Comparison of ENCODE assay signal across 11 cellular contexts in genomic region chr4:186651624-186652023, GRCh38.
A peak's percentile ranks its signal among the peaks of the same experiment; 100 is the strongest.
DNase-seq lines count a peak whose midpoint lies in the region; ATAC-seq and TF ChIP-seq lines count a peak whose summit lies in the region.
"Had no signal": no experiment of that assay in that cellular context is flagged by ENCODE, and none has a peak within 500 bp of the region (broad histone marks: within the 10 kb centered on the region; RNA-seq: fewer than 3 reads in every experiment).

No MANE protein-coding gene starts in this region.

- in situ Hi-C loops in ACHN (cut with HindIII; ENCODE audit: low pct_ligation_motif_present, low pct_unique_long_range_greater_than_20kb, low sequenced_read_pairs) = no loop called here

- peak; percentile 97 for ATAC-seq in body of pancreas
- ATAC-seq in GM18858 (IDR thresholded peaks at IDR 0.05; ENCODE audit: unreplicated experiment) = no peak

- H3K9me3 ChIP-seq in body of pancreas = no peaks in the 10 kb centered on the region
- no peaks in the 10 kb centered on the region for H3K9me3 ChIP-seq in skeletal muscle satellite cell (replicated peaks; ENCODE audit: low read length)
- H3K9me3 ChIP-seq: colonic mucosa had no signal

- intact Hi-C loops in body of pancreas (cut with DNase I) = no loop called here

- H3K4me1 ChIP-seq in body of pancreas = peaks cover 13% of the 10 kb centered on the region
- H3K4me1 ChIP-seq in skeletal muscle satellite cell (ENCODE audit: control insufficient read depth, insufficient read depth, low read length) = peaks cover 11% of the 10 kb centered on the region
- H3K4me1 ChIP-seq: colonic mucosa had no signal

- H3K36me3 ChIP-seq in body of pancreas (replicated peaks in 1 of 2; ENCODE audit: insufficient read depth in 1 of 2, low read depth in 2 of 2) = no peaks in the 10 kb centered on the region
- H3K36me3 ChIP-seq in skeletal muscle satellite cell (ENCODE audit: insufficient read depth, low read length) = peaks cover 14% of the 10 kb centered on the region
- H3K36me3 ChIP-seq: colonic mucosa had no signal

- WGBS in body of pancreas, 2 donors = 17 to 29% methylated on average over 8 to 21 of the region's 21 CpGs

- peak in 2 of 7 experiments; percentile 13 to 24 for TF ChIP-seq CTCF in body of pancreas (IDR thresholded peaks at IDR 0.05)

- no peak for TF ChIP-seq EP300 in Ishikawa (IDR thresholded peaks at IDR 0.05; ENCODE audit: borderline replicate concordance)

- no peaks in the 10 kb centered on the region for H3K27me3 ChIP-seq in body of pancreas
- no peaks in the 10 kb centered on the region for H3K27me3 ChIP-seq in skeletal muscle satellite cell (ENCODE audit: control insufficient read depth, insufficient read depth, low read length)
- H3K27me3 ChIP-seq: colonic mucosa had no signal

- DNase-seq in body of pancreas (peak; percentile 85 to 94 (median 92)), inferior parietal cortex (ENCODE audit: extremely low spot score) (peak; percentile 66), GDM1 (lab: John Stamatoyannopoulos, UW) (no peak), ACHN (no peak), MV-4-11 (lab: John Stamatoyannopoulos, UW) (no peak)
- DNase-seq: colonic mucosa, naive B cell, T-helper 9 cell had no signal

- peak overlapping the region in 1 of 2 donors; percentile 2 for H3K4me3 ChIP-seq in body of pancreas
- H3K4me3 ChIP-seq in skeletal muscle satellite cell (ENCODE audit: low read length) = peak overlapping the region; percentile 37
- H3K4me3 ChIP-seq: colonic mucosa had no signal

- H3K9ac ChIP-seq in skeletal muscle satellite cell (ENCODE audit: low read depth, low read length) = peak overlapping the region; percentile 2

- H3K4me2 ChIP-seq in skeletal muscle satellite cell (ENCODE audit: low read length) = peak overlapping the region; percentile 22

- H3K27ac ChIP-seq in body of pancreas = peak overlapping the region; percentile 69 to 91 (median 74)
- H3K27ac ChIP-seq: colonic mucosa had no signal

- TF ChIP-seq RAD21 in Ishikawa (IDR thresholded peaks at IDR 0.05; ENCODE audit: low read depth) = no peak

- peak; percentile 67 to 81 (median 77) for TF ChIP-seq POLR2A in body of pancreas (IDR thresholded peaks at IDR 0.05)

TF ChIP-seq in Ishikawa, 13 proteins besides CTCF, POLR2A, EP300 and RAD21:
- no peak for TF ChIP-seq TCF12 (IDR thresholded peaks at IDR 0.05; ENCODE audit: low read depth)
- peak; percentile 86 for TF ChIP-seq NFIC (IDR thresholded peaks at IDR 0.05)

Comparison
In these comparisons a context has a peak if more than half of its experiments do, and no peak if none do; other contexts are left out.
1. DNase-seq: peak in body of pancreas (4 of 4) and inferior parietal cortex (single experiment); none in GDM1 (single experiment), ACHN (single experiment) and MV-4-11 (single experiment).